ENCODE assay signal across 13 cellular contexts in the genomic region with DNA sequence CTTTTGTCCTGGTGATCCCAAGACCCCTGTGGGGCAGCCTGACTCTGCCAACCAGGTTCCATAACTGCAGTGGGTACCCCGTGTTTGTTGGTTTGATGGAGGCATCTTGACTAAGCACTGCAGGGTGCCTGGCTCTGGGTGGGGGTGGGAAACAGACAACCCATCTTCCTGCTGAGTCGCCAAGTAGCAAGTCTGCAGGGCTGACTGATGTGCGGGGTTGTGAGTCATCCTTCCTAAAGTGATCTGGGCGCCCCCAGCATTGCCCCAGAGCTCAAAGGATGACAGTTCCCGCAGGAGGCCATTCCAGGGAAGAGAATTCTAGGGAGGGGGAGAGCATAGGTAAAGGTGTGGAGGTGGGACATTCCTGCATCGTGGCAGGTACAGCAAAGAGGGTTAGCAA. TPM values are rescaled to one million over a fixed set of nuclear protein-coding genes. Genes with fewer than 3 reads are reported as not detected.
DNase-seq lines count a peak whose midpoint lies in the region; ATAC-seq, FAIRE-seq and TF ChIP-seq lines count a peak whose summit lies in the region.
"Had no signal": no experiment of that assay in that cellular context is flagged by ENCODE, and none has a peak within 500 bp of the region (broad histone marks: within the 10 kb centered on the region; RNA-seq: fewer than 3 reads in every experiment).

No MANE protein-coding gene starts in this region.

- H3K36me3 ChIP-seq in bronchial epithelial cell (ENCODE audit: control insufficient read depth, insufficient read depth, low read length) = no peaks in the 10 kb centered on the region
- H3K36me3 ChIP-seq in mesendoderm (ENCODE audit: control insufficient read depth, insufficient read depth, low read length) = peaks cover 2% of the 10 kb centered on the region
- H3K36me3 ChIP-seq: colonic mucosa had no signal

- no peak overlapping the region for H3K4ac ChIP-seq in mesendoderm (ENCODE audit: low read depth, low read length)

- no peak overlapping the region for H4K5ac ChIP-seq in mesendoderm (ENCODE audit: low read length)

- no peak overlapping the region for H3K56ac ChIP-seq in mesendoderm (ENCODE audit: low read length)

- no peak for ATAC-seq in HG02763 (IDR thresholded peaks at IDR 0.05; ENCODE audit: unreplicated experiment)

- no peak overlapping the region for H3K18ac ChIP-seq in mesendoderm (ENCODE audit: low read length)

- H3K4me2 ChIP-seq in mesendoderm (ENCODE audit: low read length) = no peak overlapping the region

- no peak for FAIRE-seq in bronchial epithelial cell (lab: Jason Lieb, UNC)

- no peak overlapping the region for H2BK120ac ChIP-seq in mesendoderm (ENCODE audit: low read depth, low read length)

- H3K79me1 ChIP-seq in mesendoderm (ENCODE audit: low read length) = peaks cover 21% of the 10 kb centered on the region

- H3K79me2 ChIP-seq in mesendoderm (ENCODE audit: control insufficient read depth, insufficient read depth, low read length) = peaks cover 9% of the 10 kb centered on the region

- no peak for TF ChIP-seq CTCF in bronchial epithelial cell (IDR thresholded peaks at IDR 0.05; ENCODE audit: insufficient read depth, low read length, severe bottlenecking)

- H3K23ac ChIP-seq in mesendoderm (ENCODE audit: low read length) = no peak overlapping the region

- H2BK15ac ChIP-seq in mesendoderm (replicated peaks; ENCODE audit: low read depth) = no peak overlapping the region

- no peak overlapping the region for H3K9ac ChIP-seq in mesendoderm (ENCODE audit: low read length)

- peak; percentile 82 for DNase-seq in EH (ENCODE audit: low read depth)
- DNase-seq in LHCN-M2 (ENCODE audit: low read depth) = peak; percentile 49
- peak; percentile 56 for DNase-seq in bronchial epithelial cell (ENCODE audit: low read depth)
- DNase-seq in mesendoderm = peak; percentile 91
- DNase-seq in SW 1271 (lab: John Stamatoyannopoulos, UW) = no peak
- no peak for DNase-seq in glomerular visceral epithelial cell (ENCODE audit: extremely low spot score)
- DNase-seq in SHP77 (lab: John Stamatoyannopoulos, UW) = no peak
- DNase-seq: activated CD8-positive, alpha-beta memory T cell treated with anti-CD3 and anti-CD28 coated beads for 24 hours; activated naive CD4-positive, alpha-beta T cell treated with anti-CD3 and anti-CD28 coated beads, Interleukin-2, amount 10 ng/mL, durations not matched to agents 7 days and 5 days; C1 segment of cervical spinal cord; colonic mucosa had no signal

- H3K4me3 ChIP-seq in bronchial epithelial cell (ENCODE audit: low read depth, low read length) = no peak overlapping the region
- H3K4me3 ChIP-seq in mesendoderm (ENCODE audit: low read length) = no peak overlapping the region
- H3K4me3 ChIP-seq: colonic mucosa, right atrium auricular region had no signal

- H4K8ac ChIP-seq in mesendoderm (ENCODE audit: low read depth, low read length) = no peak overlapping the region

- H2AK5ac ChIP-seq in mesendoderm (ENCODE audit: low read length) = no peak overlapping the region

- H3K4me1 ChIP-seq in mesendoderm (ENCODE audit: control insufficient read depth, low read depth, low read length) = peaks cover 16% of the 10 kb centered on the region
- H3K4me1 ChIP-seq: colonic mucosa had no signal

- H3K27me3 ChIP-seq in bronchial epithelial cell (ENCODE audit: control insufficient read depth, insufficient read depth, low read length) (no peaks in the 10 kb centered on the region), mesendoderm (ENCODE audit: insufficient read depth, low read length, poor library complexity) (no peaks in the 10 kb centered on the region)
- H3K27me3 ChIP-seq: colonic mucosa, right atrium auricular region had no signal

- H3K27ac ChIP-seq in mesendoderm (ENCODE audit: low read depth, low read length) = no peak overlapping the region
- H3K27ac ChIP-seq: colonic mucosa had no signal

- WGBS in mesendoderm (ENCODE audit: extremely low coverage, insufficient coverage, low lambda C conversion rate) = no CpG with 5 or more reads among the region's 6 CpGs

- no peak overlapping the region for H2BK5ac ChIP-seq in mesendoderm (ENCODE audit: low read length)

RNA-seq across cellular contexts. Expression of a gene that starts 23.5 kb away (rescaled TPM):
- total RNA-seq in LHCN-M2 (2014; rRNA removed) = 4.0 and 4.4 TPM in 2 replicates
- 3.9 TPM for polyA plus RNA-seq in LHCN-M2 (2012)
- 8.4 TPM in 2 replicates for total RNA-seq in bronchial epithelial cell
- polyA plus RNA-seq in mesendoderm (2013, experiment 1 of 2) = 21.8 TPM
- 21.4 TPM for polyA plus RNA-seq in mesendoderm (2013, experiment 2 of 2)

Comparison
In these comparisons a context has a peak if more than half of its experiments do, and no peak if none do; other contexts are left out.
1. DNase-seq: peak in EH (single experiment), LHCN-M2 (single experiment), bronchial epithelial cell (single experiment) and mesendoderm (single experiment); none in SW 1271 (0 of 2), glomerular visceral epithelial cell (single experiment) and SHP77 (0 of 2).